ENCODE assay signal across 8 cellular contexts in the genomic region with DNA sequence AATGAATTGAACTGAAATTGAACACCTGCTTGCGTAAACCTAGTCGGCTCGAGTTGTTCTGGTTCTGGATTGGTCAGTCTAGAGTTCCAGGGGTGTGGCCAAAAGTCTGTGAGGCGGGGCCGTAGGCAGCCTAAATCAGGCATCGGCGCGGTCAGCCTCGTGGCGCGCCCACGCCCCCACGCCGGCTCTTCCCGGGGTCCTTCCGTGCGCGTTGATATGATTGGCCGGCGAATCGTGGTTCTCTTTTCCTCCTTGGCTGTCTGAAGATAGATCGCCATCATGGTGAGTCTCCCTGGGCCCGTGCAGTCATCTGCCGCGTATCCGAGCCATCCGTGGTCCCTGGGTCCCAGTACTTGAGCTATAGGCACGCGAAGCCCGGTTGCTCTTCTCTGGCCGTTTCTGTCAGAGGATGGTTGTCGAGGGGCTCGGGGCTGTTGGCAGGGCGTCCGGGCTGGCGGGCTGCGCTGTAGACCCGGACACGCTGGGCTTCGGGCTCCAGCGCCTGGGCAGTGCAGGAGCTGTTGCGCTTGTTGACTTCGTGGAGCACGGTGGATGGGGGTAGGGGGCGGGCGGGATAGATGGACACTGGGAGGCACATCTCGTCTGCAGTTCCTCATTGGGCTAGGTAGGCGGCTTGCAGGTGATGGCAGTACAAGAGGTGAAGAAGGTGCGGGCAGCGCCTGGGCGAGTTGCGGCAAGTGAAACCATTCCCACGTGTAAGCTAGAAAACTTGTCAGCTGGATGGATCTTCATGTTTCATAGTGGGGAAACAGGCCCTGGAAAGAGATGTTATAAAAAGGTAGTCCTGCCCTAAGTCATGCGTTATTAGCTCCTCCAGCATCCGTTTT. TPM values are rescaled to one million over a fixed set of nuclear protein-coding genes. Genes with fewer than 3 reads are reported as not detected.
DNase-seq lines count a peak whose midpoint lies in the region; ATAC-seq, FAIRE-seq and TF ChIP-seq lines count a peak whose summit lies in the region.

A gene (plus strand): TSS at position 241 of the 848 bp plus-strand sequence. CDS start 39 bp downstream, at position 280.

- H3K9me3 Mint-ChIP-seq in T-cell, result no peaks in the 10 kb centered on the region

- peak within 1 kb of the TSS; percentile 77 for H4K91ac ChIP-seq in trophoblast cell (ENCODE audit: low read depth, low read length)

- peak; percentile 86 for ATAC-seq in HG02840 (IDR thresholded peaks at IDR 0.05; ENCODE audit: low FRiP score, unreplicated experiment)
- peak; percentile 87 to 93 (median 90) for ATAC-seq in T-cell (replicated peaks in 1 of 4)

- no peak for TF ChIP-seq EP300 in transverse colon (IDR thresholded peaks at IDR 0.05; ENCODE audit: low read depth)

- H3K27me3 Mint-ChIP-seq in T-cell, result no peaks in the 10 kb centered on the region

- DNase-seq in GM12891 (ENCODE audit: insufficient read length, low spot score), result peak; percentile 75
- DNase-seq in NCI-H1436 treated with DMSO at 0.1 percent for 48 hours (lab: John Stamatoyannopoulos, UW), result peak; percentile 94
- DNase-seq in T-cell, result peak; percentile 88 to 97 (median 94)
- peak; percentile 96 for DNase-seq in cardiac septum (ENCODE audit: low spot score)
- DNase-seq in trophoblast cell, result peak; percentile 96 to 99
- peak; percentile 96 for DNase-seq in transverse colon

- H2BK120ac ChIP-seq in trophoblast cell (ENCODE audit: insufficient read depth, low read length, poor library complexity), result peak within 1 kb of the TSS; percentile 8

- peak within 1 kb of the TSS; percentile 99 for H3K18ac ChIP-seq in trophoblast cell (ENCODE audit: low read length)

- no peak within 1 kb of the TSS for H2BK12ac ChIP-seq in trophoblast cell (ENCODE audit: low read length)

- H3K27me3 ChIP-seq in trophoblast cell (ENCODE audit: insufficient read depth, low read length), result no peaks in the 10 kb centered on the region
- no peaks in the 10 kb centered on the region for H3K27me3 ChIP-seq in transverse colon

- peak in 1 of 5 experiments; percentile 27 for TF ChIP-seq CTCF in transverse colon (IDR thresholded peaks at IDR 0.05)

- 0 to 1% (median 1%) methylated on average over 55 of the region's 55 CpGs for WGBS in adipose tissue, 3 donors
- WGBS in trophoblast cell (ENCODE audit: extremely low coverage, insufficient coverage, insufficient read length), result no CpG with 5 or more reads among the region's 55 CpGs
- WGBS in transverse colon (ENCODE audit: low coverage in 1 of 2), 2 donors, result 0 to 1% methylated on average over 7 to 55 of the region's 55 CpGs

- POLR2A ChIA-PET in T-cell (lab: Charles Lee), result interaction anchor here (0.9 to 1.0 kb wide), 2 partner anchors 12 to 1253 kb away, joined by 3 read pairs; no protein-coding TSS in a partner anchor

- H3K4me3 ChIP-seq in trophoblast cell (ENCODE audit: low read depth, low read length) (peak within 1 kb of the TSS; percentile 90), transverse colon (peak within 1 kb of the TSS; percentile 51 to 67 (median 64))

- H2AK5ac ChIP-seq in trophoblast cell (ENCODE audit: low read length), result peak within 1 kb of the TSS; percentile 11

- no peak within 1 kb of the TSS for H3K23ac ChIP-seq in trophoblast cell (ENCODE audit: low read length)

- intact Hi-C loops in cardiac septum (cut with DNase I) (no loop called here), transverse colon (cut with DNase I; ENCODE audit: low total_unique reads) (no loop called here)

- peak within 1 kb of the TSS; percentile 98 for H3K4ac ChIP-seq in trophoblast cell (ENCODE audit: low read depth, low read length)

- H3K9me3 ChIP-seq in trophoblast cell (ENCODE audit: insufficient read depth, low read depth, low read length) (peaks cover 1% of the 10 kb centered on the region), transverse colon (no peaks in the 10 kb centered on the region)

- CTCF ChIA-PET in T-cell (lab: Charles Lee), result interaction anchor here in 1 of 2 donors (0.5 to 1.4 kb wide), 3 partner anchors 14 to 1269 kb away, joined by 3 to 7 read pairs (median 4); no protein-coding TSS in a partner anchor

- peak; percentile 86 for FAIRE-seq in GM12891 (lab: Jason Lieb, UNC)

- peak within 1 kb of the TSS; percentile 56 for H3K4me2 ChIP-seq in trophoblast cell (ENCODE audit: low read length)

- H2AFZ ChIP-seq in trophoblast cell (ENCODE audit: insufficient read depth, low read length, poor library complexity), result peak within 1 kb of the TSS; percentile 97

- H3K27ac ChIP-seq in adipose tissue (ENCODE audit: low read depth, low read length), result peak within 1 kb of the TSS; percentile 59
- peak within 1 kb of the TSS; percentile 84 for H3K27ac ChIP-seq in trophoblast cell (ENCODE audit: low read depth, low read length)
- peak within 1 kb of the TSS; percentile 68 to 83 (median 76) for H3K27ac ChIP-seq in transverse colon

- peak within 1 kb of the TSS; percentile 93 for H4K8ac ChIP-seq in trophoblast cell (ENCODE audit: low read depth, low read length)

- H3K36me3 Mint-ChIP-seq in T-cell, result peaks cover 32% of the 10 kb centered on the region

- peaks cover 49 to 60% (median 60%) of the 10 kb centered on the region in 3 donors for H3K4me1 Mint-ChIP-seq in T-cell

- H3K36me3 ChIP-seq in trophoblast cell (ENCODE audit: control insufficient read depth in 1 of 2, insufficient read depth in 2 of 2, low read length in 2 of 2) (peaks cover 12 to 31% of the 10 kb centered on the region in 2 experiments), transverse colon (peaks cover 0 to 31% (median 14%) of the 10 kb centered on the region in 4 donors)

- TF ChIP-seq POLR2A in GM12891 (IDR thresholded peaks at IDR 0.05; ENCODE audit: low read depth, low read length) (peak; percentile 99), transverse colon (IDR thresholded peaks at IDR 0.05) (peak; percentile 90)

- H4K12ac ChIP-seq in trophoblast cell (ENCODE audit: low read depth, low read length), result peak within 1 kb of the TSS; percentile 94

- peak within 1 kb of the TSS; percentile 86 to 91 (median 86) for H3K4me3 Mint-ChIP-seq in T-cell

- peaks cover 14% of the 10 kb centered on the region for H3K79me2 ChIP-seq in trophoblast cell (ENCODE audit: control insufficient read depth, insufficient read depth, low read length, poor library complexity)

- peaks cover 0 to 3% of the 10 kb centered on the region in 2 experiments for H3K4me1 ChIP-seq in trophoblast cell (ENCODE audit: control insufficient read depth in 1 of 2, insufficient read depth in 2 of 2, low read length in 2 of 2)
- H3K4me1 ChIP-seq in transverse colon, result peaks cover 7 to 38% (median 28%) of the 10 kb centered on the region in 4 donors

- peak within 1 kb of the TSS; percentile 75 for H3K9ac ChIP-seq in trophoblast cell (ENCODE audit: low read length)

- H3K27ac Mint-ChIP-seq in T-cell, result peak within 1 kb of the TSS; percentile 73 to 88

- H3K79me1 ChIP-seq in trophoblast cell (ENCODE audit: low read length), result peaks cover 7% of the 10 kb centered on the region

- in situ Hi-C loops in transverse colon (cut with MboI; ENCODE audit: low pct_ligation_motif_present in 1 of 4, low pct_unique_long_range_greater_than_20kb in 1 of 4, low sequenced_read_pairs in 3 of 4), result loop anchor here in 2 of 4 donors (25.0 kb wide), 1 partner anchor 1153 kb away; no protein-coding TSS in a partner anchor

- H3K14ac ChIP-seq in trophoblast cell (ENCODE audit: low read length), result peak within 1 kb of the TSS; percentile 94

- peak within 1 kb of the TSS; percentile 85 for H2BK5ac ChIP-seq in trophoblast cell (ENCODE audit: low read depth, low read length, poor library complexity)

TF ChIP-seq in GM12891, 5 proteins besides CTCF, POLR2A, EP300 and RAD21:
- peak; percentile 92 for TF ChIP-seq POU2F2 (IDR thresholded peaks at IDR 0.05; ENCODE audit: low read depth, low read length)
- peak; percentile 100 for TF ChIP-seq TAF1 (IDR thresholded peaks at IDR 0.05; ENCODE audit: low read depth, low read length)
- peak; percentile 99 for TF ChIP-seq POLR2AphosphoS5 (IDR thresholded peaks at IDR 0.05; ENCODE audit: low read depth, low read length)
- TF ChIP-seq SPI1 (IDR thresholded peaks at IDR 0.05; ENCODE audit: low read depth, low read length), result peak; percentile 39; the same call in 1 of the 2 replicates
- no peak for TF ChIP-seq PAX5 (IDR thresholded peaks at IDR 0.05; ENCODE audit: insufficient read depth, low read length, severe bottlenecking)

RNA-seq across cellular contexts. Expression of the gene that starts here (rescaled TPM):
- 6,358 TPM for polyA plus RNA-seq in GM12891 (2012; ENCODE audit: low read depth, missing spikeins)
- 1,000 to 10,000 TPM; 1,070 to 1,783 (median 1,384) TPM for total RNA-seq in T-cell
- polyA plus RNA-seq in adipose tissue, result 1,000 to 10,000 TPM; 3,159 to 7,450 (median 3,747) TPM
- 694 TPM for total RNA-seq in cardiac septum
- polyA plus RNA-seq in trophoblast cell (2013), result 3,499 and 3,574 TPM in 2 replicates
- 1,000 to 10,000 TPM in 3 of 4 donors, 100 to 1,000 TPM in 1; 562 to 2,370 (median 1,752) TPM for total RNA-seq in transverse colon

Comparison
In these comparisons a context has a peak if more than half of its experiments do, and no peak if none do; other contexts are left out.
1. Peak in every context shown above with its lines: DNase-seq, ATAC-seq, H3K4me3 ChIP-seq and H3K27ac ChIP-seq.